Comparison of ENCODE assay signal across 8 cellular contexts in the genomic region with DNA sequence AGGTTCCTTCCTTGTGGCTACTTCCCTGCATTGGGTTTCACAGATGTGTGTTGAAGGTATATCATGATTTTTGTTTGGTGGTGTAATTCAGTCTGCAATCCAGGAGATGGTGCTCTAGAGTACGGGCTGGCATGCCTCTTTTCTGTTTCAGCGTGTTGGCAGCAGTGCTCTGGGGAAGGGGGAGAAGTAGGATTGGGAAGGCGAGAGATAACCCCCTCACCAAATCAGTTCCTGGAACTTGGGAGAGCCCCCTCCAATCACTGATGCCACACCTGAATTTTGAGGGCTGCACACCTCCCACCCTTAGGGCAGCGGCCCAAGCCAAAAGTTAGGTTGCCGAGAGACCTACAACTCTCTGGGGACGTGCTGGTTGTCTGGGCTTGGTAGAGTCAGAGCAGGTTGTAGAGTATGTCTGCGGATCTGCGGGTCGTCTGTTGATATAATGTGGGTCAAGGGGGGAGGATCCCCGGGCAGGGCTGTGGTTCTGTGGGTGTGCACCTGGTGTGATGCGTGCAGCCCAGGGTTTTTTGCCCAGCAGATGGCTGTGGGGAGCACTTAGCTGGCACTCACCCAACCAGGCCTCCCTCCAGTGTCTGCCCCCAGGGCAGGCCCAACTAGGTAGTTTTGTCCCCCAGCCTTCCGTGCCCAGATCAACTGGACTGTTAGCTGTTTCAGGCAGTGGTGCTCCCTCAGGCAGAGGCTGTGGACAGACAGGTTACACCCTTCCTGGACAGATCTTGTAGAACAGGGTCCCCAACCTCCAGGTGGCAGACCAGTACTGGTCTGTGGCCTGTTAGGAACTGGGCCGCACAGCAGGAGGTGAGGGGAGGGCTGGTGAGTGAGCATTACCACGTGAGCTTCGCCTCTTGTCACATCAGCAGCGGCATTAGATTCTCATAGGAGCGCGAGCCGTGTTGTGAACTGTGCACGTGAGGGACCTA.
DNase-seq lines count a peak whose midpoint lies in the region; ATAC-seq lines count a peak whose summit lies in the region.
"Not testable (repeated sequence)": the region's sequence is repeated elsewhere in the genome, so short reads cannot be mapped to it uniquely, and the experiment has no call there.

No MANE protein-coding gene starts in this region.

- H3K27me3 ChIP-seq in CD4-positive, CD25-positive, alpha-beta regulatory T cell (ENCODE audit: control insufficient read depth, insufficient read depth, low read length); H7 (ENCODE audit: control insufficient read depth, insufficient read depth, low read length): not testable (repeated sequence)

- H3K4me1 Mint-ChIP-seq in CD4-positive, CD25-positive, alpha-beta regulatory T cell; activated naive CD4-positive, alpha-beta T cell treated with anti-CD3 and anti-CD28 coated beads for 36 hours (ENCODE audit: low read depth): not testable (repeated sequence)
- peaks cover 8 to 12% of the 10 kb centered on the region in 2 donors for H3K4me1 Mint-ChIP-seq in stimulated activated naive B cell treated with anti-CD40 and anti-IgM and Interleukin-4, amounts not matched to agents 10 μg/mL and 1 μg/mL and 100 μg/mL, for 72 hours

- peaks cover 10% of the 10 kb centered on the region for H3K27me3 Mint-ChIP-seq in CD4-positive, CD25-positive, alpha-beta regulatory T cell
- not testable (repeated sequence) for H3K27me3 Mint-ChIP-seq in activated naive CD4-positive, alpha-beta T cell treated with anti-CD3 and anti-CD28 coated beads for 36 hours (ENCODE audit: low read depth); stimulated activated naive B cell treated with anti-CD40 and anti-IgM and Interleukin-4, amounts not matched to agents 10 μg/mL and 1 μg/mL and 100 μg/mL, for 72 hours

- not testable (repeated sequence) for H3K27ac ChIP-seq in CD4-positive, CD25-positive, alpha-beta regulatory T cell (ENCODE audit: insufficient read depth, low read length, poor library complexity, severe bottlenecking)

- not testable (repeated sequence) for H3K4me3 ChIP-seq in CD4-positive, CD25-positive, alpha-beta regulatory T cell (ENCODE audit: low read depth, low read length); H7 (ENCODE audit: insufficient read depth, low read depth, low read length)

- not testable (repeated sequence) for H3K36me3 Mint-ChIP-seq in CD4-positive, CD25-positive, alpha-beta regulatory T cell; activated naive CD4-positive, alpha-beta T cell treated with anti-CD3 and anti-CD28 coated beads for 36 hours (ENCODE audit: low read depth); stimulated activated naive B cell treated with anti-CD40 and anti-IgM and Interleukin-4, amounts not matched to agents 10 μg/mL and 1 μg/mL and 100 μg/mL, for 72 hours

- CTCF ChIA-PET in activated naive CD4-positive, alpha-beta T cell treated with anti-CD3 and anti-CD28 coated beads for 36 hours (lab: Charles Lee): not testable (repeated sequence)

- DNase-seq in CD4-positive, CD25-positive, alpha-beta regulatory T cell: peak in 2 of 3 donors; percentile 17 to 32
- peak; percentile 18 for DNase-seq in H7
- peak; percentile 24 for DNase-seq in NCI-H146 (lab: John Stamatoyannopoulos, UW)
- peak; percentile 62 for DNase-seq in SHP77 treated with DMSO at 0.1 percent for 48 hours (lab: John Stamatoyannopoulos, UW)
- peak; percentile 45 for DNase-seq in activated naive CD4-positive, alpha-beta T cell treated with anti-CD3 and anti-CD28 coated beads for 36 hours
- peak; percentile 18 for DNase-seq in fibroblast of peridontal ligament (ENCODE audit: extremely low read depth)
- DNase-seq in midbrain (lab: John Stamatoyannopoulos, UW): peak; percentile 32
- DNase-seq in stimulated activated naive B cell treated with anti-CD40 and anti-IgM and Interleukin-4, amounts not matched to agents 10 μg/mL and 1 μg/mL and 100 μg/mL, for 72 hours: peak; percentile 34

- intact Hi-C loops in activated naive CD4-positive, alpha-beta T cell treated with anti-CD3 and anti-CD28 coated beads for 36 hours (cut with micrococcal nuclease): not testable (repeated sequence)

- not testable (repeated sequence) for H3K9me3 ChIP-seq in CD4-positive, CD25-positive, alpha-beta regulatory T cell (ENCODE audit: control insufficient read depth in 2 of 2, low read length in 2 of 2)

- ATAC-seq in CD4-positive, CD25-positive, alpha-beta regulatory T cell (ENCODE audit: low read depth in 2 of 2): peak; percentile 44 to 53
- ATAC-seq in stimulated activated naive B cell treated with anti-CD40 and anti-IgM and Interleukin-4, amounts not matched to agents 10 μg/mL and 1 μg/mL and 100 μg/mL, for 72 hours (replicated peaks): peak; percentile 94 to 95

- H3K36me3 ChIP-seq in CD4-positive, CD25-positive, alpha-beta regulatory T cell (ENCODE audit: control insufficient read depth, insufficient read depth, low read length); H7 (replicated peaks; ENCODE audit: control insufficient read depth, insufficient read depth, low read length): not testable (repeated sequence)

- peak overlapping the region in 2 of 4 donors; percentile 70 to 73 for H3K4me3 Mint-ChIP-seq in CD4-positive, CD25-positive, alpha-beta regulatory T cell
- peak overlapping the region; percentile 57 for H3K4me3 Mint-ChIP-seq in activated naive CD4-positive, alpha-beta T cell treated with anti-CD3 and anti-CD28 coated beads for 36 hours
- H3K4me3 Mint-ChIP-seq in stimulated activated naive B cell treated with anti-CD40 and anti-IgM and Interleukin-4, amounts not matched to agents 10 μg/mL and 1 μg/mL and 100 μg/mL, for 72 hours: peak overlapping the region; percentile 75 to 79

- not testable (repeated sequence) for H3K4me1 ChIP-seq in CD4-positive, CD25-positive, alpha-beta regulatory T cell (ENCODE audit: control insufficient read depth, insufficient read depth, low read length, poor library complexity, severe bottlenecking)

- H3K27ac Mint-ChIP-seq in CD4-positive, CD25-positive, alpha-beta regulatory T cell: peak overlapping the region in 1 of 3 donors; percentile 52
- H3K27ac Mint-ChIP-seq in activated naive CD4-positive, alpha-beta T cell treated with anti-CD3 and anti-CD28 coated beads for 36 hours: not testable (repeated sequence)
- H3K27ac Mint-ChIP-seq in stimulated activated naive B cell treated with anti-CD40 and anti-IgM and Interleukin-4, amounts not matched to agents 10 μg/mL and 1 μg/mL and 100 μg/mL, for 72 hours: peak overlapping the region; percentile 42

- H3K9me3 Mint-ChIP-seq in CD4-positive, CD25-positive, alpha-beta regulatory T cell; activated naive CD4-positive, alpha-beta T cell treated with anti-CD3 and anti-CD28 coated beads for 36 hours; stimulated activated naive B cell treated with anti-CD40 and anti-IgM and Interleukin-4, amounts not matched to agents 10 μg/mL and 1 μg/mL and 100 μg/mL, for 72 hours: not testable (repeated sequence)
